8 cellular contexts compared by ENCODE assay signal in genomic region chr2:112181571-112182290, GRCh38. TPM values are rescaled to one million over a fixed set of nuclear protein-coding genes. Genes with fewer than 3 reads are reported as not detected.
DNase-seq lines count a peak whose midpoint lies in the region; ATAC-seq and TF ChIP-seq lines count a peak whose summit lies in the region.

No MANE protein-coding gene starts in this region.

- H3K27ac ChIP-seq in foreskin keratinocyte (no peak overlapping the region), testis (no peak overlapping the region)

- no peaks in the 10 kb centered on the region for H3K36me3 ChIP-seq in testis (ENCODE audit: low read depth, missing control alignments)

- no peaks in the 10 kb centered on the region for H3K9me3 ChIP-seq in testis

- intact Hi-C loops in testis (cut with DNase I; ENCODE audit: low total_unique reads), result no loop called here

- TF ChIP-seq CTCF in foreskin keratinocyte (conservative IDR thresholded peaks at IDR 0.05), result peak; percentile 20
- TF ChIP-seq CTCF in testis (IDR thresholded peaks at IDR 0.05), result no peak

- WGBS in testis, 2 donors, result 7 to 32% methylated on average over 6 to 54 of the region's 54 CpGs

- TF ChIP-seq POLR2A in testis (IDR thresholded peaks at IDR 0.05), result no peak

- H3K4me1 ChIP-seq in foreskin keratinocyte, result no peaks in the 10 kb centered on the region
- H3K4me1 ChIP-seq in testis, result no peaks in the 10 kb centered on the region

- peak; percentile 53 for DNase-seq in NCI-H146 treated with DMSO at 0.1 percent for 48 hours (lab: John Stamatoyannopoulos, UW; ENCODE audit: unreplicated experiment)
- DNase-seq in activated CD4-positive, alpha-beta T cell treated with anti-CD3 and anti-CD28 coated beads, Interleukin-2, amount 50 U/mL, for 24 hours (ENCODE audit: low read depth in 1 of 2, low spot score in 1 of 2), result peak; percentile 42 to 55
- no peak for DNase-seq in foreskin keratinocyte
- DNase-seq in stimulated activated CD4-positive, alpha-beta T cell treated with anti-CD3 and anti-CD28 coated beads, Interleukin-4, amount 100 ng/mL, for 24 hours, result peak; percentile 65
- DNase-seq in testis, result no peak
- DNase-seq in NCI-H526 treated with DMSO at 0.1 percent for 48 hours (lab: John Stamatoyannopoulos, UW), result no peak

- H3K27me3 ChIP-seq in foreskin keratinocyte (peaks cover 49% of the 10 kb centered on the region), testis (no peaks in the 10 kb centered on the region)

- H3K4me3 ChIP-seq in testis, result peak overlapping the region in 1 of 2 donors; percentile 47

- ATAC-seq in foreskin keratinocyte (peak; percentile 78), GM21526 (IDR thresholded peaks at IDR 0.05; ENCODE audit: low FRiP score, unreplicated experiment) (no peak), HG03159 (IDR thresholded peaks at IDR 0.05; ENCODE audit: unreplicated experiment) (no peak)

RNA-seq across cellular contexts. Expression of gene FBLN7, which starts 43.5 kb away (rescaled TPM):
- 0.04 and 0.07 TPM in 2 replicates for total RNA-seq in foreskin keratinocyte
- polyA plus RNA-seq in foreskin keratinocyte, result 0.10 and 0.16 TPM in 2 replicates
- 1 to 10 TPM in 1 of 2 donors, under 1 TPM in 1; 0.79 to 3.3 TPM for total RNA-seq in testis
- 3.1 TPM for polyA plus RNA-seq in testis (ENCODE audit: insufficient read depth, low read depth, low replicate concordance)

Comparison
In these comparisons a context has a peak if more than half of its experiments do, and no peak if none do; other contexts are left out.
1. DNase-seq: peak in NCI-H146 treated with DMSO at 0.1 percent for 48 hours (single experiment), activated CD4-positive, alpha-beta T cell treated with anti-CD3 and anti-CD28 coated beads, Interleukin-2, amount 50 U/mL, for 24 hours (2 of 2) and stimulated activated CD4-positive, alpha-beta T cell treated with anti-CD3 and anti-CD28 coated beads, Interleukin-4, amount 100 ng/mL, for 24 hours (single experiment); none in foreskin keratinocyte (0 of 2), testis (single experiment) and NCI-H526 treated with DMSO at 0.1 percent for 48 hours (single experiment).